ENCODE assay signal across 30 cellular contexts in the genomic region with DNA sequence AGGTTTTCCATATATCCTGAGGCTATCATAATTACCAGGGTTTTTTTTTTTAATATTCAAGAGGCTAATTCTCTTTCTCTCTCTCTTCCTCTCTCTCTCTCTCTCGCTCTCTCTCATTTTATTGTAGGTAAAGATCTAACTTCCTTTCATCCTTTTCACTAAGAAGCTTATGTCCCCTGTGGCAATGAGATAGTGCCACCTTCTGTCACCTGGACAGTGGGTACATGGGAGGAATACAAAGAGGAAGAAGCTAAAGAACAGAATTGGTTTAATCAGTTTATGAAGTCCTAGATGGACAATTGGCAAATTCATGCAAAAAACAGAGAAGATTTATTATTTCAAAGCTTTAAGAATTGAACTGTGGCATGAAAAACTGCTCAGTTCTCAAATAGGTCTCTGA.
DNase-seq lines count a peak whose midpoint lies in the region; ATAC-seq, FAIRE-seq and TF ChIP-seq lines count a peak whose summit lies in the region.
"Had no signal": no experiment of that assay in that cellular context is flagged by ENCODE, and none has a peak within 500 bp of the region (broad histone marks: within the 10 kb centered on the region; RNA-seq: fewer than 3 reads in every experiment).

No MANE protein-coding gene starts in this region.

- no peaks in the 10 kb centered on the region for H3K9me2 ChIP-seq in HCT116 (ENCODE audit: insufficient read depth)

- ATAC-seq in HCT116 (no peak), GM12878 (peak; percentile 35; the same call in 1 of the 3 replicates), esophagus mucosa (no peak), GM18502 (IDR thresholded peaks at IDR 0.05; ENCODE audit: poor library complexity, unreplicated experiment) (no peak)
- ATAC-seq: gastroesophageal sphincter, pancreas, T-cell had no signal

- H4K20me1 ChIP-seq in HCT116 (ENCODE audit: insufficient read depth) (no peaks in the 10 kb centered on the region), GM12878 (ENCODE audit: control insufficient read depth, insufficient read depth) (no peaks in the 10 kb centered on the region)

- H3K9ac ChIP-seq in HCT116 (ENCODE audit: low read length) (no peak overlapping the region), GM12878 (ENCODE audit: control insufficient read depth, insufficient read depth, low read length) (no peak overlapping the region)

- H3K36me3 ChIP-seq in HCT116 (ENCODE audit: control insufficient read depth in 1 of 2, insufficient read depth in 2 of 2, low read length in 2 of 2) (no peaks in the 10 kb centered on the region), GM12878 (ENCODE audit: control insufficient read depth in 2 of 2, insufficient read depth in 2 of 2, low read length in 1 of 2) (no peaks in the 10 kb centered on the region)
- H3K36me3 ChIP-seq: gastroesophageal sphincter, pancreas, right atrium auricular region, SJSA1 had no signal

- RAD21 ChIA-PET in HCT116 (lab: Charles Lee; ENCODE audit: low non-redundant PET in 1 of 2, low total read pairs in 2 of 2, uncharacterized antibody in 2 of 2, unreplicated experiment in 2 of 2) = interaction anchor here in 1 of 2 experiments (0.6 kb wide), 1 partner anchor 1279 kb away, joined by 3 read pairs; no protein-coding TSS in a partner anchor
- RAD21 ChIA-PET in GM12878 (lab: Charles Lee; ENCODE audit: unreplicated experiment) = interaction anchor here (0.7 kb wide), 1 partner anchor 140 kb away, joined by 3 read pairs; no protein-coding TSS in a partner anchor

- in situ Hi-C loops in GM12878 (cut with MboI) = no loop called here

- CTCF ChIA-PET in HCT116 (lab: Charles Lee) = interaction anchor here (0.7 to 2.0 kb wide), 3 partner anchors 9 to 82 kb away, joined by 3 to 8 read pairs (median 3); no protein-coding TSS in a partner anchor
- CTCF ChIA-PET in GM12878 (lab: Yijun Ruan, JAX) = interaction anchor here (0.7 to 1.2 kb wide), 5 partner anchors 14 to 1542 kb away, joined by 3 to 5 read pairs (median 3); no protein-coding TSS in a partner anchor

- H3K9me3 ChIP-seq in HCT116 (ENCODE audit: control insufficient read depth in 1 of 2, insufficient read depth in 1 of 2, low read depth in 1 of 2, low read length in 2 of 2) (no peaks in the 10 kb centered on the region), GM12878 (replicated peaks; ENCODE audit: control insufficient read depth, insufficient read depth, low read length) (no peaks in the 10 kb centered on the region)
- H3K9me3 ChIP-seq: gastroesophageal sphincter, pancreas, right atrium auricular region, SJSA1 had no signal

- 45% methylated on average over 1 of the region's 1 CpG for whole genome bisulfite sequencing in GM12878 (ENCODE audit: insufficient coverage, insufficient replicate concordance, low lambda C conversion rate, missing lambda C conversion rate)

- no peak for TF ChIP-seq EP300 in GM12878 (IDR thresholded peaks at IDR 0.05; ENCODE audit: borderline replicate concordance in 1 of 2, control insufficient read depth in 1 of 2, low read depth in 2 of 2, low read length in 2 of 2)

- H3K79me2 ChIP-seq in HCT116 (ENCODE audit: insufficient read depth, low read length) (no peaks in the 10 kb centered on the region), GM12878 (ENCODE audit: control insufficient read depth, insufficient read depth, low read length) (no peaks in the 10 kb centered on the region)
- H3K79me2 ChIP-seq: hepatocyte had no signal

- no peak overlapping the region for H3K27ac ChIP-seq in C4-2B
- no peak overlapping the region for H3K27ac ChIP-seq in HCT116 (ENCODE audit: low read depth, low read length)
- no peak overlapping the region for H3K27ac ChIP-seq in GM12878 (ENCODE audit: control insufficient read depth, insufficient read depth)
- H3K27ac ChIP-seq: dorsolateral prefrontal cortex, gastroesophageal sphincter, hepatocyte, HL-60, pancreas, right atrium auricular region, SJSA1 had no signal

- H3K27me3 ChIP-seq in HCT116 (ENCODE audit: insufficient read depth, low read length) = no peaks in the 10 kb centered on the region
- H3K27me3 ChIP-seq in GM12878 (replicated peaks in 1 of 2; ENCODE audit: control insufficient read depth in 2 of 2, insufficient read depth in 2 of 2, low read length in 1 of 2) = no peaks in the 10 kb centered on the region
- H3K27me3 ChIP-seq: gastroesophageal sphincter, hepatocyte, pancreas, right atrium auricular region, SJSA1 had no signal

- H3K4me3 ChIP-seq in HCT116 (replicated peaks in 1 of 2; ENCODE audit: low read depth in 1 of 2, low read length in 2 of 2) = no peak overlapping the region
- H3K4me3 ChIP-seq in GM12878 = no peak overlapping the region
- H3K4me3 ChIP-seq: dorsolateral prefrontal cortex, gastroesophageal sphincter, hepatocyte, pancreas, right atrium auricular region, SJSA1 had no signal

- SMC1A ChIA-PET in GM12878 (lab: Charles Lee; ENCODE audit: uncharacterized antibody, unreplicated experiment) = interaction anchor here (1.2 to 1.4 kb wide), 2 partner anchors 31 to 548 kb away, joined by 3 read pairs; no protein-coding TSS in a partner anchor

- H2AFZ ChIP-seq in HCT116 (ENCODE audit: low read depth, low read length, poor library complexity, severe bottlenecking) = peak overlapping the region; percentile 10
- H2AFZ ChIP-seq in GM12878 (ENCODE audit: control insufficient read depth, low read depth, low read length) = no peak overlapping the region
- H2AFZ ChIP-seq: hepatocyte had no signal

- POLR2A ChIA-PET in HCT116 (lab: Charles Lee) = no interaction called here
- POLR2A ChIA-PET in GM12878 (lab: Charles Lee) = no interaction called here

- no TSS peak for BruUV-seq in HCT116 (replicated peaks; lab: Mats Ljungman, UMichigan)
- BruUV-seq in GM12878 (replicated peaks; lab: Mats Ljungman, UMichigan) = no TSS peak

- FAIRE-seq in GM12878 (lab: Jason Lieb, UNC) = no peak
- FAIRE-seq: GM18507 had no signal

- H3K4me2 ChIP-seq in HCT116 (ENCODE audit: low read length) (no peak overlapping the region), GM12878 (ENCODE audit: control insufficient read depth, insufficient read depth) (no peak overlapping the region)
- H3K4me2 ChIP-seq: hepatocyte had no signal

- H3K4me1 ChIP-seq in HCT116 (ENCODE audit: control insufficient read depth in 1 of 2, insufficient read depth in 2 of 2, low read length in 2 of 2) (no peaks in the 10 kb centered on the region), GM12878 (ENCODE audit: control insufficient read depth, insufficient read depth, low read length) (no peaks in the 10 kb centered on the region)
- H3K4me1 ChIP-seq: gastroesophageal sphincter, pancreas, right atrium auricular region, SJSA1 had no signal

- intact Hi-C loops in HCT116 (cut with micrococcal nuclease) = no loop called here
- intact Hi-C loops in GM12878 (cut with micrococcal nuclease; ENCODE audit: unreplicated experiment) = no loop called here
- intact Hi-C loops in posterior cingulate gyrus (cut with DNase I) = no loop called here

- DNase-seq in HCT116 (ENCODE audit: low read depth, low spot score) = peak; percentile 7
- peak; percentile 51 for DNase-seq in NCI-H69 (lab: John Stamatoyannopoulos, UW)
- no peak for DNase-seq in GM12878 (ENCODE audit: low read depth, low spot score)
- DNase-seq in posterior cingulate gyrus = no peak
- DNase-seq: activated CD4-positive, alpha-beta memory T cell treated with anti-CD3 and anti-CD28 coated beads for 36 hours; activated CD4-positive, CD25-positive, alpha-beta regulatory T cell treated with anti-CD3 and anti-CD28 coated beads, Interleukin-2, amount 50 U/mL, for 72 hours; activated CD8-positive, alpha-beta memory T cell treated with anti-CD3 and anti-CD28 coated beads, Interleukin-2, amount 50 U/mL, for 4 hours; activated naive CD4-positive, alpha-beta T cell treated with anti-CD3 and anti-CD28 coated beads, Interleukin-2, amount 10 ng/mL, durations not matched to agents 7 days and 5 days; CD4-positive, alpha-beta T cell; cerebellar nuclear complex; DMS79; dorsolateral prefrontal cortex; GF-D8; mammary epithelial cell; NCI-H1105 treated with DMSO at 0.1 percent for 48 hours; NCI-H2107; pancreas; stimulated activated CD4-positive, alpha-beta T cell treated with anti-CD3 and anti-CD28 coated beads, Interleukin-12 subunit alpha, Interleukin-12 subunit beta, amount 100 ng/mL, for 4 hours; stimulated activated CD4-positive, alpha-beta T cell treated with anti-CD3 and anti-CD28 coated beads, Interleukin-4, amount 100 ng/mL, for 1 hour; substantia nigra; T-cell had no signal

- TF ChIP-seq RAD21 in HCT116 (IDR thresholded peaks at IDR 0.05; ENCODE audit: low read depth) = peak; percentile 61
- TF ChIP-seq RAD21 in GM12878 (IDR thresholded peaks at IDR 0.05; ENCODE audit: insufficient read depth, low read depth, low read length) = peak; percentile 23; the same call in 1 of the 2 replicates

- TF ChIP-seq CTCF in C4-2B (conservative IDR thresholded peaks at IDR 0.05) (peak; percentile 30), HCT116 (IDR thresholded peaks at IDR 0.05 in 2 of 3, conservative IDR thresholded peaks at IDR 0.05 in 1 of 3; ENCODE audit: borderline replicate concordance in 1 of 3, insufficient read depth in 1 of 3, low read depth in 2 of 3, low read length in 2 of 3) (peak; percentile 16 to 29 (median 19); a peak in 3 of 6 replicates), GM12878 (IDR thresholded peaks at IDR 0.05 in 2 of 3, conservative IDR thresholded peaks at IDR 0.05 in 1 of 3; ENCODE audit: control insufficient read depth in 2 of 3, extremely low read depth in 1 of 3, insufficient read depth in 1 of 3, low read depth in 3 of 3, low read length in 3 of 3) (peak in 1 of 3 experiments; percentile 3; a peak in 1 of 6 replicates)

- no peak for TF ChIP-seq POLR2A in HCT116 (IDR thresholded peaks at IDR 0.05; ENCODE audit: borderline replicate concordance, extremely low read depth, insufficient read depth, insufficient read length)
- no peak for TF ChIP-seq POLR2A in GM12878 (IDR thresholded peaks at IDR 0.05; ENCODE audit: low read depth, low read length)

TF ChIP-seq in HCT116, 20 proteins besides CTCF, POLR2A, EP300 and RAD21:
- TF ChIP-seq SRF (IDR thresholded peaks at IDR 0.05; ENCODE audit: low read depth) = no peak

TF ChIP-seq in GM12878, 131 proteins besides CTCF, POLR2A, EP300 and RAD21 (continues in another document):
- TF ChIP-seq TAF1 (IDR thresholded peaks at IDR 0.05; ENCODE audit: borderline replicate concordance, low read depth, low read length) (no peak), STAT1 (conservative IDR thresholded peaks at IDR 0.05) (no peak), POU2F2 (IDR thresholded peaks at IDR 0.05; ENCODE audit: borderline replicate concordance, low read depth, low read length) (no peak), NFIC (IDR thresholded peaks at IDR 0.05; ENCODE audit: low read depth, low read length) (no peak), RFX5 (IDR thresholded peaks at IDR 0.05; ENCODE audit: low read depth, low read length) (no peak), DPF2 (IDR thresholded peaks at IDR 0.05) (no peak), RAD51 (IDR thresholded peaks at IDR 0.05) (no peak)

Comparison
In these comparisons a context has a peak if more than half of its experiments do, and no peak if none do; other contexts are left out.
1. DNase-seq: peak in HCT116 (single experiment) and NCI-H69 (single experiment); none in GM12878 (single experiment) and posterior cingulate gyrus (0 of 10).